Comparison of ENCODE assay signal across 22 cellular contexts in genomic region chr2:204122425-204122824, GRCh38.
A peak's percentile ranks its signal among the peaks of the same experiment; 100 is the strongest.
DNase-seq lines count a peak whose midpoint lies in the region; ATAC-seq, FAIRE-seq and TF ChIP-seq lines count a peak whose summit lies in the region.
"Had no signal": no experiment of that assay in that cellular context is flagged by ENCODE, and none has a peak within 500 bp of the region (broad histone marks: within the 10 kb centered on the region; RNA-seq: fewer than 3 reads in every experiment).

No MANE protein-coding gene starts in this region.

- H3K36me3 ChIP-seq in H7 (replicated peaks; ENCODE audit: control insufficient read depth, insufficient read depth, low read length) (no peaks in the 10 kb centered on the region), bronchial epithelial cell (ENCODE audit: control insufficient read depth, insufficient read depth, low read length) (no peaks in the 10 kb centered on the region)
- H3K36me3 ChIP-seq: BE2C, HAP-1 had no signal

- H3K27ac ChIP-seq in caudate nucleus (ENCODE audit: low read depth, low read length) = no peak overlapping the region
- H3K27ac ChIP-seq: HL-60 had no signal

- ATAC-seq in GM21528 (IDR thresholded peaks at IDR 0.05; ENCODE audit: low FRiP score, unreplicated experiment) = no peak
- no peak for ATAC-seq in HG02970 (IDR thresholded peaks at IDR 0.05; ENCODE audit: low FRiP score, unreplicated experiment)
- ATAC-seq in GM18517 (IDR thresholded peaks at IDR 0.05; ENCODE audit: unreplicated experiment) = no peak
- ATAC-seq: Panc1 had no signal

- no peak for TF ChIP-seq CTCF in bronchial epithelial cell (IDR thresholded peaks at IDR 0.05; ENCODE audit: insufficient read depth, low read length, severe bottlenecking)

- DNase-seq in COR-L47 (lab: John Stamatoyannopoulos, UW) (peak; percentile 5), H7 (peak; percentile 11), NCI-H2171 treated with DMSO at 0.1 percent for 48 hours (lab: John Stamatoyannopoulos, UW) (peak; percentile 55), bronchial epithelial cell (ENCODE audit: low read depth) (no peak), caudate nucleus (lab: John Stamatoyannopoulos, UW) (no peak)
- DNase-seq: BE2C; CD4-positive, alpha-beta T cell; KG1; NCI-H1092 treated with DMSO at 0.1 percent for 48 hours; NCI-H1694 treated with DMSO at 0.1 percent for 48 hours; NCI-H2081 treated with DMSO at 0.1 percent for 48 hours; NCI-H524 treated with DMSO at 0.1 percent for 48 hours; SIG-M5; SK-N-SH; T-helper 2 cell had no signal

- H3K4me3 ChIP-seq in H7 (ENCODE audit: insufficient read depth, low read depth, low read length) (no peak overlapping the region), bronchial epithelial cell (ENCODE audit: low read depth, low read length) (no peak overlapping the region)
- H3K4me3 ChIP-seq: HAP-1 had no signal

- H3K27me3 ChIP-seq in H7 (ENCODE audit: control insufficient read depth, insufficient read depth, low read length) = no peaks in the 10 kb centered on the region
- H3K27me3 ChIP-seq in bronchial epithelial cell (ENCODE audit: control insufficient read depth, insufficient read depth, low read length) = no peaks in the 10 kb centered on the region
- H3K27me3 ChIP-seq: BE2C had no signal

- FAIRE-seq in bronchial epithelial cell (lab: Jason Lieb, UNC) = peak; percentile 40
- FAIRE-seq: GM18507 had no signal

Comparison
In these comparisons a context has a peak if more than half of its experiments do, and no peak if none do; other contexts are left out.
1. DNase-seq: peak in COR-L47 (single experiment), H7 (single experiment) and NCI-H2171 treated with DMSO at 0.1 percent for 48 hours (single experiment); none in bronchial epithelial cell (single experiment) and caudate nucleus (0 of 61).